Comparison of ENCODE assay signal across 37 cellular contexts in genomic region chr11:7924526-7924925, GRCh38. TPM values are rescaled to one million over a fixed set of nuclear protein-coding genes. Genes with fewer than 3 reads are reported as not detected.
"Had no signal": no experiment of that assay in that cellular context is flagged by ENCODE, and none has a peak within 500 bp of the region (broad histone marks: within the 10 kb centered on the region; RNA-seq: fewer than 3 reads in every experiment).

No MANE protein-coding gene starts in this region.

- H3K27ac Mint-ChIP-seq: activated B cell treated with CpG ODN at 0.5 μM for 24 hours; activated CD8-positive, alpha-beta T cell treated with anti-CD3 and anti-CD28 coated beads for 36 hours; activated naive CD4-positive, alpha-beta T cell treated with anti-CD3 and anti-CD28 coated beads, Interleukin-2, amount 10 ng/mL, durations not matched to agents 7 days and 5 days; activated naive CD4-positive, alpha-beta T cell treated with anti-CD3 and anti-CD28 coated beads, Interleukin-2, amount 50 U/mL, for 72 hours; activated naive CD8-positive, alpha-beta T cell treated with anti-CD3 and anti-CD28 coated beads, Interleukin-2, amount 10 ng/mL, durations not matched to agents 7 days and 5 days; activated T-helper 17 cell treated with anti-CD3 and anti-CD28 coated beads, Interleukin-2, amount 50 U/mL, for 72 hours; effector memory CD8-positive, alpha-beta T cell; T-helper 17 cell; T-helper 2 cell treated with Interferon-gamma antibody and Interleukin-4, amounts not matched to agents 5 μg/mL and 100 μg/mL, for 36 hours had no signal

- H3K4me3 Mint-ChIP-seq: activated B cell treated with CpG ODN at 0.5 μM for 24 hours; activated CD8-positive, alpha-beta T cell treated with anti-CD3 and anti-CD28 coated beads for 36 hours; activated naive CD4-positive, alpha-beta T cell treated with anti-CD3 and anti-CD28 coated beads, Interleukin-2, amount 10 ng/mL, durations not matched to agents 7 days and 5 days; activated naive CD8-positive, alpha-beta T cell treated with anti-CD3 and anti-CD28 coated beads, Interleukin-2, amount 10 ng/mL, durations not matched to agents 7 days and 5 days; activated T-cell treated with anti-CD3 and anti-CD28 coated beads, Interleukin-2, amount 50 U/mL, for 4 hours; activated T-helper 17 cell treated with anti-CD3 and anti-CD28 coated beads, Interleukin-2, amount 50 U/mL, for 72 hours; central memory CD8-positive, alpha-beta T cell; effector memory CD8-positive, alpha-beta T cell; T-helper 17 cell; T-helper 2 cell treated with Interferon-gamma antibody and Interleukin-4, amounts not matched to agents 5 μg/mL and 100 μg/mL, for 36 hours had no signal

- H3K4me3 ChIP-seq: ascending aorta, coronary artery, esophagus squamous epithelium, gastroesophageal sphincter, heart right ventricle had no signal

- H3K9me3 Mint-ChIP-seq: activated B cell treated with CpG ODN at 0.5 μM for 24 hours; activated CD8-positive, alpha-beta T cell treated with anti-CD3 and anti-CD28 coated beads for 36 hours; activated naive CD4-positive, alpha-beta T cell treated with anti-CD3 and anti-CD28 coated beads, Interleukin-2, amount 10 ng/mL, durations not matched to agents 7 days and 5 days; activated naive CD4-positive, alpha-beta T cell treated with anti-CD3 and anti-CD28 coated beads, Interleukin-2, amount 50 U/mL, for 72 hours; activated naive CD8-positive, alpha-beta T cell treated with anti-CD3 and anti-CD28 coated beads, Interleukin-2, amount 10 ng/mL, durations not matched to agents 7 days and 5 days; activated T-cell treated with anti-CD3 and anti-CD28 coated beads, Interleukin-2, amount 50 U/mL, for 4 hours; activated T-helper 17 cell treated with anti-CD3 and anti-CD28 coated beads, Interleukin-2, amount 50 U/mL, for 72 hours; central memory CD8-positive, alpha-beta T cell; effector memory CD8-positive, alpha-beta T cell; T-helper 2 cell treated with Interferon-gamma antibody and Interleukin-4, amounts not matched to agents 5 μg/mL and 100 μg/mL, for 36 hours had no signal

- H3K27me3 ChIP-seq: ascending aorta, brain microvascular endothelial cell, gastroesophageal sphincter had no signal

- H3K4me1 ChIP-seq: ascending aorta, esophagus squamous epithelium, gastroesophageal sphincter, heart right ventricle had no signal

- H3K9me3 ChIP-seq: ascending aorta, esophagus squamous epithelium, gastroesophageal sphincter had no signal

- H3K36me3 ChIP-seq: ascending aorta, brain microvascular endothelial cell, esophagus squamous epithelium, gastroesophageal sphincter, heart right ventricle, WERI-Rb-1 had no signal

- ATAC-seq: activated CD4-positive, CD25-positive, alpha-beta regulatory T cell treated with anti-CD3 and anti-CD28 coated beads, Interleukin-2, amount 50 U/mL, for 24 hours; activated CD8-positive, alpha-beta T cell treated with anti-CD3 and anti-CD28 coated beads for 36 hours; activated naive CD4-positive, alpha-beta T cell treated with anti-CD3 and anti-CD28 coated beads, Interleukin-2, amount 50 U/mL, for 72 hours; activated T-cell treated with anti-CD3 and anti-CD28 coated beads, Interleukin-2, amount 50 U/mL, for 4 hours; activated T-helper 17 cell treated with anti-CD3 and anti-CD28 coated beads, Interleukin-2, amount 50 U/mL, for 72 hours; effector memory CD8-positive, alpha-beta T cell; gastroesophageal sphincter; heart right ventricle; T-helper 17 cell had no signal

- H3K36me3 Mint-ChIP-seq: activated naive CD4-positive, alpha-beta T cell treated with anti-CD3 and anti-CD28 coated beads, Interleukin-2, amount 10 ng/mL, durations not matched to agents 7 days and 5 days; activated naive CD4-positive, alpha-beta T cell treated with anti-CD3 and anti-CD28 coated beads, Interleukin-2, amount 50 U/mL, for 72 hours; activated naive CD8-positive, alpha-beta T cell treated with anti-CD3 and anti-CD28 coated beads, Interleukin-2, amount 10 ng/mL, durations not matched to agents 7 days and 5 days had no signal

- DNase-seq: activated B cell treated with CpG ODN at 0.5 μM for 24 hours; activated CD4-positive, alpha-beta T cell treated with anti-CD3 and anti-CD28 coated beads for 48 hours; activated CD4-positive, alpha-beta T cell treated with anti-CD3 and anti-CD28 coated beads, Interleukin-2, amount 50 U/mL, for 1 hour; activated CD4-positive, alpha-beta T cell treated with anti-CD3 and anti-CD28 coated beads, Interleukin-2, amount 50 U/mL, for 48 hours; activated CD8-positive, alpha-beta memory T cell treated with anti-CD3 and anti-CD28 coated beads for 24 hours; activated CD8-positive, alpha-beta T cell treated with anti-CD3 and anti-CD28 coated beads for 36 hours; activated effector memory CD4-positive, alpha-beta T cell treated with Interleukin-2 at 50 U/mL for 16 hours; activated gamma-delta T cell treated with Interleukin-2 at 50 U/mL for 16 hours; activated naive CD4-positive, alpha-beta T cell treated with anti-CD3 and anti-CD28 coated beads, Interleukin-2, amount 10 ng/mL, durations not matched to agents 7 days and 5 days; activated naive CD8-positive, alpha-beta T cell treated with anti-CD3 and anti-CD28 coated beads, Interleukin-2, amount 10 ng/mL, durations not matched to agents 7 days and 5 days; activated T-cell treated with anti-CD3 and anti-CD28 coated beads, Interleukin-2, amount 50 U/mL, for 4 hours; brain microvascular endothelial cell; dermis blood vessel endothelial cell; effector CD4-positive, alpha-beta T cell; effector memory CD8-positive, alpha-beta T cell; esophagus squamous epithelium; foreskin melanocyte; heart right ventricle; T-helper 1 cell; T-helper 17 cell; T1000; WERI-Rb-1 had no signal

- H3K27ac ChIP-seq: ascending aorta, brain microvascular endothelial cell, coronary artery, epithelial cell of prostate, esophagus squamous epithelium, gastroesophageal sphincter, heart right ventricle, WERI-Rb-1 had no signal

- H3K4me1 Mint-ChIP-seq: activated B cell treated with CpG ODN at 0.5 μM for 24 hours; activated naive CD4-positive, alpha-beta T cell treated with anti-CD3 and anti-CD28 coated beads, Interleukin-2, amount 10 ng/mL, durations not matched to agents 7 days and 5 days; activated naive CD8-positive, alpha-beta T cell treated with anti-CD3 and anti-CD28 coated beads, Interleukin-2, amount 10 ng/mL, durations not matched to agents 7 days and 5 days; activated T-helper 17 cell treated with anti-CD3 and anti-CD28 coated beads, Interleukin-2, amount 50 U/mL, for 72 hours; central memory CD8-positive, alpha-beta T cell; T-helper 17 cell had no signal

RNA-seq across cellular contexts. Expression of gene OR10A6, which starts 6.5 kb away (rescaled TPM):
- total RNA-seq: activated B cell treated with CpG ODN at 0.5 μM for 24 hours; activated CD8-positive, alpha-beta T cell treated with anti-CD3 and anti-CD28 coated beads for 36 hours; activated naive CD4-positive, alpha-beta T cell treated with anti-CD3 and anti-CD28 coated beads, Interleukin-2, amount 50 U/mL, for 72 hours; activated naive CD8-positive, alpha-beta T cell treated with anti-CD3 and anti-CD28 coated beads, Interleukin-2, amount 10 ng/mL, durations not matched to agents 7 days and 5 days; activated T-cell treated with anti-CD3 and anti-CD28 coated beads, Interleukin-2, amount 50 U/mL, for 4 hours; activated T-helper 17 cell treated with anti-CD3 and anti-CD28 coated beads, Interleukin-2, amount 50 U/mL, for 72 hours; ascending aorta; bronchial epithelial cell; cardiac septum; cerebellum; dermis blood vessel endothelial cell; endothelial cell of umbilical vein; esophagus squamous epithelium; gastroesophageal sphincter; glomerular endothelial cell; heart right ventricle; T-helper 17 cell had no signal
- polyA plus RNA-seq: endothelial cell of umbilical vein, esophagus, heart right ventricle had no signal

RNA-seq across cellular contexts. Expression of gene OR10A3, which starts 17.0 kb away (rescaled TPM):
- total RNA-seq: activated B cell treated with CpG ODN at 0.5 μM for 24 hours; activated CD8-positive, alpha-beta T cell treated with anti-CD3 and anti-CD28 coated beads for 36 hours; activated naive CD4-positive, alpha-beta T cell treated with anti-CD3 and anti-CD28 coated beads, Interleukin-2, amount 50 U/mL, for 72 hours; activated naive CD8-positive, alpha-beta T cell treated with anti-CD3 and anti-CD28 coated beads, Interleukin-2, amount 10 ng/mL, durations not matched to agents 7 days and 5 days; activated T-cell treated with anti-CD3 and anti-CD28 coated beads, Interleukin-2, amount 50 U/mL, for 4 hours; activated T-helper 17 cell treated with anti-CD3 and anti-CD28 coated beads, Interleukin-2, amount 50 U/mL, for 72 hours; ascending aorta; bronchial epithelial cell; cardiac septum; cerebellum; dermis blood vessel endothelial cell; endothelial cell of umbilical vein; esophagus squamous epithelium; gastroesophageal sphincter; glomerular endothelial cell; heart right ventricle; T-helper 17 cell had no signal
- polyA plus RNA-seq: endothelial cell of umbilical vein, esophagus, heart right ventricle had no signal

RNA-seq across cellular contexts. Expression of gene NLRP10, which starts 40.7 kb away (rescaled TPM):
- total RNA-seq: activated B cell treated with CpG ODN at 0.5 μM for 24 hours; activated CD8-positive, alpha-beta T cell treated with anti-CD3 and anti-CD28 coated beads for 36 hours; activated naive CD4-positive, alpha-beta T cell treated with anti-CD3 and anti-CD28 coated beads, Interleukin-2, amount 50 U/mL, for 72 hours; activated naive CD8-positive, alpha-beta T cell treated with anti-CD3 and anti-CD28 coated beads, Interleukin-2, amount 10 ng/mL, durations not matched to agents 7 days and 5 days; activated T-cell treated with anti-CD3 and anti-CD28 coated beads, Interleukin-2, amount 50 U/mL, for 4 hours; activated T-helper 17 cell treated with anti-CD3 and anti-CD28 coated beads, Interleukin-2, amount 50 U/mL, for 72 hours; ascending aorta; cardiac septum; cerebellum; endothelial cell of umbilical vein; esophagus squamous epithelium; gastroesophageal sphincter; heart right ventricle; T-helper 17 cell had no signal
- polyA plus RNA-seq: endothelial cell of umbilical vein, esophagus, heart right ventricle had no signal
